4 cellular contexts compared by ENCODE assay signal in the genomic region with DNA sequence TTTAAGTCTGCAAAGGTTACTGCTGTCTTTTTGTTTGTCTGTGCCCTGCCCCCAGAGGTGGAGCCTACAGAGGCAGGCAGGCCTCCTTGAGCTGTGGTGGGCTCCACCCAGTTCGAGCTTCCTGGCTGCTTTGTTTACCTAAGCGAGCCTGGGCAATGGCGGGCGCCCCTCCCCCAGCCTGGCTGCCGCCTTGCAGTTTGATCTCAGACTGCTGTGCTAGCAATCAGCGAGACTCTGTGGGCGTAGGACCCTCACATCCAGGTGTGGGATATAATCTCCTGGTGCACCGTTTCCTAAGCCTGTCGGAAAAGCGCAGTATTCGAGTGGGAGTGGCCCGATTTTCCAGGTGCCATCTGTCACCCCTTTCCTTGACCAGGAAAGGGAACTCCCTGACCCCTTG. TPM values are rescaled to one million over a fixed set of nuclear protein-coding genes. Genes with fewer than 3 reads are reported as not detected.
"Had no signal": no experiment of that assay in that cellular context is flagged by ENCODE, and none has a peak within 500 bp of the region (broad histone marks: within the 10 kb centered on the region; RNA-seq: fewer than 3 reads in every experiment).

No MANE protein-coding gene starts in this region.

RNA-seq across cellular contexts. Expression of a gene that starts 15.6 kb away (rescaled TPM):
- total RNA-seq: HT1080, NCI-H460, PC-3 had no signal
- polyA plus RNA-seq: SK-N-SH had no signal

RNA-seq across cellular contexts. Expression of a gene that starts 49.5 kb away (rescaled TPM):
- total RNA-seq: HT1080, NCI-H460, PC-3 had no signal

RNA-seq across cellular contexts. Expression of a gene that starts 49.6 kb away (rescaled TPM):
- total RNA-seq: NCI-H460 had no signal
- polyA plus RNA-seq: SK-N-SH had no signal
